In genomic region chrX:57899064-57899463, GRCh38 we compare ENCODE assay signal across 1 cellular context.
TF ChIP-seq lines count a peak whose summit lies in the region.

No MANE protein-coding gene starts in this region.

TF ChIP-seq in K562, 482 proteins besides CTCF, POLR2A, EP300 and RAD21 (continued from another document):
- TF ChIP-seq ZNF655 (CRISPR knock-in tag; IDR thresholded peaks at IDR 0.05) (no peak), MBD1 (CRISPR knock-in tag; IDR thresholded peaks at IDR 0.05) (no peak)
